ENCODE assay signal across 1 cellular context in the genomic region with DNA sequence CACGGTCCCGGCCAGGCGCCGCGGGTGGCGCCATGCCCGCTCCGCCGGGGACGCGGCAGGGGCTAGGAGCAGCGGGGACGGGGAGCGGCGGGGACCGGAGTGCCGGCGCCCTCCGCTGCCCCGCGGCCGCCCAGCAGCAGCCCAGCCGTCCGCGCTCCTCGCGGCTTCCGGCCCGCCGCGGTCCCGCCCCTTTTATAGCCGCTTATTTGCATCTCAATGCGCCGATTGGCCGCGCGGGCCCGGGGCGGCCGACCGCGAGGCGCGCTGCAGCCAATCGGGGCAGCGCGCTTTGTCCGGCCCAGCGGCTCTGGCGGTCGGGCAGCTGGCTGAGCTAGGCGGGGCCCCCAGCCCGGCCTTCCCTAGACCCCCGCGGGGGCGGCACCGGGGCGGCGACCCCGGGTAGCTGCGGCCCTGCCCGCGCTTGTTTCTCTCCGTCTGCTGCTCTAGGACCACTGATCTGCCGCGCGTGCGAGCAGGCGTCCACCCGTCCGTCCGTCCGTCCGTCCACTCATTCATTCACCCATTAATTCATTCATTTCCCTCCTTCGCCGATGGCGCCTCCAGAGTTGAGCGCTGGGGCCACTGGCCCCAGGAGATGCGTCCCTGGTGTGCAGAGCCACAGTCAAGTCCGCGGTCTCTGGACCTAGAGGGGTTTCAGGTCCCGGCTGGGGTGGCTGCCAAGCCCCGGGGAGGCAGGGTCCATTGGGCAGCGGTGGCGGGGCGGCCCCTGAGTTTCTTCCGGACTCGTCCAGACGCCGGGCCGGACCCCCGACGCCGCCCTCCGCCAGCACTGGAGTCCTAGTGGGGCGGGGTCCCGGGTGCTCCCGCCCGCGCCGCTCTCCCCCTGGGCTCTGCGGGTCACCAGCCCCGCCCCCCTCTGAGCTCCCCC.
TF ChIP-seq lines count a peak whose summit lies in the region.

A gene with protein sequence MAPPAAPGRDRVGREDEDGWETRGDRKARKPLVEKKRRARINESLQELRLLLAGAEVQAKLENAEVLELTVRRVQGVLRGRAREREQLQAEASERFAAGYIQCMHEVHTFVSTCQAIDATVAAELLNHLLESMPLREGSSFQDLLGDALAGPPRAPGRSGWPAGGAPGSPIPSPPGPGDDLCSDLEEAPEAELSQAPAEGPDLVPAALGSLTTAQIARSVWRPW (minus strand): TSS at position 167 of the 889 bp plus-strand sequence. CDS start 133 bp downstream, at position 34.

TF ChIP-seq in HepG2, 621 proteins besides CTCF, POLR2A, EP300 and RAD21 (continued from another document and continues in another):
- TF ChIP-seq, protein P1, sequence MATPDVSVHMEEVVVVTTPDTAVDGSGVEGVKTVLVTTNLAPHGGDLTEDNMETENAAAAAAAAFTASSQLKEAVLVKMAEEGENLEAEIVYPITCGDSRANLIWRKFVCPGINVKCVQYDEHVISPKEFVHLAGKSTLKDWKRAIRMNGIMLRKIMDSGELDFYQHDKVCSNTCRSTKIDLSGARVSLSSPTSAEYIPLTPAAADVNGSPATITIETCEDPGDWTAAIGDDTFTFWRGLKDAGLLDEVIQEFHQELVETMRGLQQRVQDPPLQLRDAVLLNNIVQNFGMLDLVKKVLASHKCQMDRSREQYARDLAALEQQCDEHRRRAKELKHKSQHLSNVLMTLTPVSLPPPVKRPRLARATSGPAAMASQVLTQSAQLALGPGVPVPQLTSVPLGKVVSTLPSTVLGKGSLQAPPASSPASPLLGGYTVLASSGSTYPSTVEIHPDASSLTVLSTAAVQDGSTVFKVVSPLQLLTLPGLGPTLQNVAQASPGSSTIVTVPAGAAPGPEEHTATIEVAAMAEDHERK (CRISPR knock-in tag; IDR thresholded peaks at IDR 0.05; ENCODE audit: low read depth), result no peak
- TF ChIP-seq KAT2B (IDR thresholded peaks at IDR 0.05; ENCODE audit: borderline replicate concordance, low read depth, low read length) (no peak), MEIS1 (CRISPR knock-in tag; IDR thresholded peaks at IDR 0.05; ENCODE audit: borderline replicate concordance) (no peak), ZFP36L1 (CRISPR knock-in tag; IDR thresholded peaks at IDR 0.05) (no peak; the same call in 1 of the 2 replicates), ZBTB39 (CRISPR knock-in tag; IDR thresholded peaks at IDR 0.05) (no peak; the same call in 1 of the 2 replicates), ZNF296 (CRISPR knock-in tag; conservative IDR thresholded peaks at IDR 0.05) (0 out of 2 replicates have a peak, but pooled peaks have one; percentile 28), RFX5 (IDR thresholded peaks at IDR 0.05; ENCODE audit: low read depth, low read length) (0 out of 2 replicates have a peak, but pooled peaks have one; percentile 15), ZNF10 (CRISPR knock-in tag; IDR thresholded peaks at IDR 0.05; ENCODE audit: borderline replicate concordance, low read depth) (no peak), TBX3 (IDR thresholded peaks at IDR 0.05; ENCODE audit: borderline replicate concordance) (no peak), TOPORS (CRISPR knock-in tag; IDR thresholded peaks at IDR 0.05) (peak; percentile 82; the same call in 1 of the 2 replicates), JUND (CRISPR knock-in tag; IDR thresholded peaks at IDR 0.05) (no peak), ETS1 (CRISPR knock-in tag; IDR thresholded peaks at IDR 0.05) (no peak), YY1 (IDR thresholded peaks at IDR 0.05; ENCODE audit: insufficient read depth, insufficient replicate concordance, low read depth, low read length) (peak; percentile 65), NBN (conservative IDR thresholded peaks at IDR 0.05) (no peak), HNRNPUL1 (IDR thresholded peaks at IDR 0.05; ENCODE audit: low read depth, low read length) (no peak), ZNF574 (CRISPR knock-in tag; IDR thresholded peaks at IDR 0.05) (no peak; the same call in 1 of the 2 replicates), HMG20B (CRISPR knock-in tag; conservative IDR thresholded peaks at IDR 0.05) (no peak), ZNF629 (CRISPR knock-in tag; conservative IDR thresholded peaks at IDR 0.05) (no peak), PBX3 (CRISPR knock-in tag; IDR thresholded peaks at IDR 0.05; ENCODE audit: borderline replicate concordance) (no peak), MATR3 (CRISPR knock-in tag; IDR thresholded peaks at IDR 0.05) (no peak), DR1 (CRISPR knock-in tag; IDR thresholded peaks at IDR 0.05) (peak; percentile 72; the same call in 1 of the 2 replicates), ZBTB7A (CRISPR knock-in tag; IDR thresholded peaks at IDR 0.05) (peak; percentile 85), ZSCAN12 (CRISPR knock-in tag; IDR thresholded peaks at IDR 0.05) (no peak), ZNF24 (IDR thresholded peaks at IDR 0.05) (peak; percentile 95), RBM39 (IDR thresholded peaks at IDR 0.05; ENCODE audit: low read depth, low read length, poor library complexity, severe bottlenecking) (peak; percentile 66), SETDB1 (CRISPR knock-in tag; IDR thresholded peaks at IDR 0.05; ENCODE audit: borderline replicate concordance) (no peak), TBX2 (CRISPR knock-in tag; IDR thresholded peaks at IDR 0.05; ENCODE audit: borderline replicate concordance) (no peak; the same call in 1 of the 2 replicates), ZNF790 (CRISPR knock-in tag; IDR thresholded peaks at IDR 0.05; ENCODE audit: borderline replicate concordance) (no peak), ZHX1 (CRISPR knock-in tag; IDR thresholded peaks at IDR 0.05; ENCODE audit: low read depth) (no peak), SSRP1 (CRISPR knock-in tag; IDR thresholded peaks at IDR 0.05) (no peak), ZNF337 (CRISPR knock-in tag; IDR thresholded peaks at IDR 0.05; ENCODE audit: borderline replicate concordance, low read depth) (no peak), HOXA3 (CRISPR knock-in tag; IDR thresholded peaks at IDR 0.05) (peak; percentile 55)
- TF ChIP-seq, protein P2, sequence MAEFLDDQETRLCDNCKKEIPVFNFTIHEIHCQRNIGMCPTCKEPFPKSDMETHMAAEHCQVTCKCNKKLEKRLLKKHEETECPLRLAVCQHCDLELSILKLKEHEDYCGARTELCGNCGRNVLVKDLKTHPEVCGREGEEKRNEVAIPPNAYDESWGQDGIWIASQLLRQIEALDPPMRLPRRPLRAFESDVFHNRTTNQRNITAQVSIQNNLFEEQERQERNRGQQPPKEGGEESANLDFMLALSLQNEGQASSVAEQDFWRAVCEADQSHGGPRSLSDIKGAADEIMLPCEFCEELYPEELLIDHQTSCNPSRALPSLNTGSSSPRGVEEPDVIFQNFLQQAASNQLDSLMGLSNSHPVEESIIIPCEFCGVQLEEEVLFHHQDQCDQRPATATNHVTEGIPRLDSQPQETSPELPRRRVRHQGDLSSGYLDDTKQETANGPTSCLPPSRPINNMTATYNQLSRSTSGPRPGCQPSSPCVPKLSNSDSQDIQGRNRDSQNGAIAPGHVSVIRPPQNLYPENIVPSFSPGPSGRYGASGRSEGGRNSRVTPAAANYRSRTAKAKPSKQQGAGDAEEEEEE (CRISPR knock-in tag; IDR thresholded peaks at IDR 0.05; ENCODE audit: borderline replicate concordance), result no peak
- TF ChIP-seq, protein P3, sequence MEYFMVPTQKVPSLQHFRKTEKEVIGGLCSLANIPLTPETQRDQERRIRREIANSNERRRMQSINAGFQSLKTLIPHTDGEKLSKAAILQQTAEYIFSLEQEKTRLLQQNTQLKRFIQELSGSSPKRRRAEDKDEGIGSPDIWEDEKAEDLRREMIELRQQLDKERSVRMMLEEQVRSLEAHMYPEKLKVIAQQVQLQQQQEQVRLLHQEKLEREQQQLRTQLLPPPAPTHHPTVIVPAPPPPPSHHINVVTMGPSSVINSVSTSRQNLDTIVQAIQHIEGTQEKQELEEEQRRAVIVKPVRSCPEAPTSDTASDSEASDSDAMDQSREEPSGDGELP (IDR thresholded peaks at IDR 0.05; ENCODE audit: borderline replicate concordance, low read depth), result peak; percentile 51; the same call in 1 of the 2 replicates
- TF ChIP-seq, protein P4, sequence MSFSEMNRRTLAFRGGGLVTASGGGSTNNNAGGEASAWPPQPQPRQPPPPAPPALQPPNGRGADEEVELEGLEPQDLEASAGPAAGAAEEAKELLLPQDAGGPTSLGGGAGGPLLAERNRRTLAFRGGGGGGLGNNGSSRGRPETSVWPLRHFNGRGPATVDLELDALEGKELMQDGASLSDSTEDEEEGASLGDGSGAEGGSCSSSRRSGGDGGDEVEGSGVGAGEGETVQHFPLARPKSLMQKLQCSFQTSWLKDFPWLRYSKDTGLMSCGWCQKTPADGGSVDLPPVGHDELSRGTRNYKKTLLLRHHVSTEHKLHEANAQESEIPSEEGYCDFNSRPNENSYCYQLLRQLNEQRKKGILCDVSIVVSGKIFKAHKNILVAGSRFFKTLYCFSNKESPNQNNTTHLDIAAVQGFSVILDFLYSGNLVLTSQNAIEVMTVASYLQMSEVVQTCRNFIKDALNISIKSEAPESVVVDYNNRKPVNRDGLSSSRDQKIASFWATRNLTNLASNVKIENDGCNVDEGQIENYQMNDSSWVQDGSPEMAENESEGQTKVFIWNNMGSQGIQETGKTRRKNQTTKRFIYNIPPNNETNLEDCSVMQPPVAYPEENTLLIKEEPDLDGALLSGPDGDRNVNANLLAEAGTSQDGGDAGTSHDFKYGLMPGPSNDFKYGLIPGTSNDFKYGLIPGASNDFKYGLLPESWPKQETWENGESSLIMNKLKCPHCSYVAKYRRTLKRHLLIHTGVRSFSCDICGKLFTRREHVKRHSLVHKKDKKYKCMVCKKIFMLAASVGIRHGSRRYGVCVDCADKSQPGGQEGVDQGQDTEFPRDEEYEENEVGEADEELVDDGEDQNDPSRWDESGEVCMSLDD (CRISPR knock-in tag; IDR thresholded peaks at IDR 0.05; ENCODE audit: borderline replicate concordance), result no peak
- TF ChIP-seq, protein P5, sequence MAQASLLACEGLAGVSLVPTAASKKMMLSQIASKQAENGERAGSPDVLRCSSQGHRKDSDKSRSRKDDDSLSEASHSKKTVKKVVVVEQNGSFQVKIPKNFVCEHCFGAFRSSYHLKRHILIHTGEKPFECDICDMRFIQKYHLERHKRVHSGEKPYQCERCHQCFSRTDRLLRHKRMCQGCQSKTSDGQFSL (CRISPR knock-in tag; IDR thresholded peaks at IDR 0.05), result no peak
